ENCODE assay signal across 1 cellular context in genomic region chr5:50730336-50730735, GRCh38.
TF ChIP-seq lines count a peak whose summit lies in the region.

No MANE protein-coding gene starts in this region.

TF ChIP-seq in H1, 55 proteins besides CTCF, POLR2A, EP300 and RAD21 (continued from another document):
- no peak for TF ChIP-seq FOSL1 (IDR thresholded peaks at IDR 0.05; ENCODE audit: insufficient read depth, low read depth, low read length)
- no peak for TF ChIP-seq SIRT6 (IDR thresholded peaks at IDR 0.05; ENCODE audit: low read length)
- TF ChIP-seq CTBP2 (IDR thresholded peaks at IDR 0.05; ENCODE audit: borderline replicate concordance, insufficient read depth, insufficient read length, low read length) = no peak
- no peak for TF ChIP-seq BACH1 (IDR thresholded peaks at IDR 0.05; ENCODE audit: low read length)
- no peak for TF ChIP-seq PHF8 (conservative IDR thresholded peaks at IDR 0.05; ENCODE audit: low read depth, low read length)
- no peak for TF ChIP-seq TEAD4 (IDR thresholded peaks at IDR 0.05; ENCODE audit: low read depth, low read length)
- no peak for TF ChIP-seq SAP30 (IDR thresholded peaks at IDR 0.05; ENCODE audit: insufficient read depth, insufficient replicate concordance, low read length)
- TF ChIP-seq KDM5A (IDR thresholded peaks at IDR 0.05; ENCODE audit: low read length) = no peak
